5 cellular contexts compared by ENCODE assay signal in the genomic region with DNA sequence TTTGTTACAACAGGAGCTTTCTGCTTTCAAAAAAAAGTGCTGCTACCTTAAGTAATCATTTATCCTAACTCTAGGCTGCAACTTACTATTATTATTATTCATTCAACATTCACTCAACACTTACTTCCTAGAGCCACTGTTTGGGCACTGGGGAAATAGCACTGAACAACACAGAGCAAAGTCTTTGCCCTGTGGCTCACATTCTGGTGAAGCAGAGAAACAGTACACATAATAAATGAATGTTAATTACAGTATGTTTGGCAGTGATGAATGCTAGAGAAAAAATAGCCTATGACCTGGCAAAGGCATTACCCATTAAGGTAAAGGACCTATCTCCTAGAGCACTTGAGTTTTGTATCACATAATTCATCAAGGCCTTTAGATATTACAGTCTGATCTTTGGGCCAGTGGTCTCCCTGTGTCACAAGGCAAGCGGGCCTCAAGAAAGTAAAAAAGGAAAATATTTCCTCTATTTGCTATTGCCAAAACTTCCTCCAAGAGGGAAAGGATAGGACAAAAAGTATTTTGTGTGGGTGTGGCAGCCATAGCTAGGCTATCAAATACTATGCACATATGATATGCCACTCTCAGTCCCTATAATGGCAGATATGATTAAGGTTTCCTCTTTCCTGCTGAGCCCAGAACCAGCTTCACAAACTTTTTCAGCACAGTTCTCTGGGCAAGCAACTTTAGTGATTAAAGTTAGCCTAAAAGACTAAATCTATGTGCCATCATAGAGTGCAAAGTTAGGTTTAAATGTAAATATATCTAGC.
"Had no signal": no experiment of that assay in that cellular context is flagged by ENCODE, and none has a peak within 500 bp of the region (broad histone marks: within the 10 kb centered on the region; RNA-seq: fewer than 3 reads in every experiment).

No MANE protein-coding gene starts in this region.

- FAIRE-seq: HepG2, HTR-8/SVneo, K562 had no signal

- H3K27ac ChIP-seq: HL-60 had no signal

- H3K4me3 ChIP-seq: K562 had no signal

- ATAC-seq: HepG2, K562 had no signal

- DNase-seq: IMR-90 had no signal
